ENCODE assay signal across 8 cellular contexts in genomic region chr1:169107673-169108160, GRCh38. TPM values are rescaled to one million over a fixed set of nuclear protein-coding genes. Genes with fewer than 3 reads are reported as not detected.
DNase-seq lines count a peak whose midpoint lies in the region; ATAC-seq and TF ChIP-seq lines count a peak whose summit lies in the region.

No MANE protein-coding gene starts in this region.

- H3K4me1 ChIP-seq in foreskin keratinocyte (peaks cover 31% of the 10 kb centered on the region), rectal smooth muscle tissue (ENCODE audit: control insufficient read depth, insufficient read depth, low read length) (peaks cover 31% of the 10 kb centered on the region)

- peaks cover 5% of the 10 kb centered on the region for H3K36me3 Mint-ChIP-seq in activated CD4-positive, alpha-beta T cell treated with anti-CD3 and anti-CD28 coated beads for 36 hours (ENCODE audit: low read depth)
- H3K36me3 Mint-ChIP-seq in activated CD4-positive, alpha-beta memory T cell treated with anti-CD3 and anti-CD28 coated beads, Interleukin-2, amount 10 ng/mL, durations not matched to agents 7 days and 5 days (ENCODE audit: low read depth): peaks cover 5% of the 10 kb centered on the region

- ATAC-seq in activated CD4-positive, alpha-beta T cell treated with anti-CD3 and anti-CD28 coated beads for 36 hours: peak; percentile 20
- ATAC-seq in foreskin keratinocyte: no peak

- DNase-seq in activated CD4-positive, alpha-beta T cell treated with anti-CD3 and anti-CD28 coated beads for 36 hours: peak; percentile 56
- no peak for DNase-seq in activated CD4-positive, alpha-beta T cell treated with anti-CD3 and anti-CD28 coated beads, Interleukin-2, amount 50 U/mL, for 4 hours
- DNase-seq in activated CD4-positive, alpha-beta memory T cell treated with anti-CD3 and anti-CD28 coated beads, Interleukin-2, amount 10 ng/mL, durations not matched to agents 7 days and 5 days: no peak
- DNase-seq in foreskin keratinocyte (no peak), middle frontal gyrus (ENCODE audit: extremely low spot score, low spot score) (no peak), DMS 273 treated with DMSO at 0.1 percent for 48 hours (lab: John Stamatoyannopoulos, UW) (no peak), AML-193 (lab: John Stamatoyannopoulos, UW) (no peak)

- H3K9me3 Mint-ChIP-seq in activated CD4-positive, alpha-beta T cell treated with anti-CD3 and anti-CD28 coated beads for 36 hours (ENCODE audit: low read depth): no peaks in the 10 kb centered on the region
- no peaks in the 10 kb centered on the region for H3K9me3 Mint-ChIP-seq in activated CD4-positive, alpha-beta memory T cell treated with anti-CD3 and anti-CD28 coated beads, Interleukin-2, amount 10 ng/mL, durations not matched to agents 7 days and 5 days

- intact Hi-C loops in activated CD4-positive, alpha-beta T cell treated with anti-CD3 and anti-CD28 coated beads for 36 hours (cut with DNase I, micrococcal nuclease): loop anchor here (2.0 to 5.0 kb wide), 7 partner anchors 55 to 881 kb away; partner anchors contain the start of genes BLZF1 (in 1 of the 2), NME7 (in 1 of the 2), SFT2D2 (in 1 of the 2) and SLC19A2 (in 1 of the 2)

- peak overlapping the region; percentile 78 for H3K4me3 Mint-ChIP-seq in activated CD4-positive, alpha-beta T cell treated with anti-CD3 and anti-CD28 coated beads for 36 hours
- peak overlapping the region; percentile 74 for H3K4me3 Mint-ChIP-seq in activated CD4-positive, alpha-beta memory T cell treated with anti-CD3 and anti-CD28 coated beads, Interleukin-2, amount 10 ng/mL, durations not matched to agents 7 days and 5 days

- TF ChIP-seq CTCF in foreskin keratinocyte (conservative IDR thresholded peaks at IDR 0.05): no peak

- POLR2A ChIA-PET in activated CD4-positive, alpha-beta T cell treated with anti-CD3 and anti-CD28 coated beads for 36 hours (lab: Charles Lee): interaction anchor here (0.6 to 0.9 kb wide), 3 partner anchors 11 to 376 kb away, joined by 4 to 7 read pairs (median 5); no protein-coding TSS in a partner anchor
- POLR2A ChIA-PET in activated CD4-positive, alpha-beta memory T cell treated with anti-CD3 and anti-CD28 coated beads, Interleukin-2, amount 10 ng/mL, durations not matched to agents 7 days and 5 days (lab: Charles Lee): interaction anchor here (0.6 to 0.7 kb wide), 2 partner anchors 204 to 1023 kb away, joined by 3 read pairs; no protein-coding TSS in a partner anchor

- H3K27me3 Mint-ChIP-seq in activated CD4-positive, alpha-beta T cell treated with anti-CD3 and anti-CD28 coated beads for 36 hours: peaks cover 19% of the 10 kb centered on the region
- peaks cover 20% of the 10 kb centered on the region for H3K27me3 Mint-ChIP-seq in activated CD4-positive, alpha-beta memory T cell treated with anti-CD3 and anti-CD28 coated beads, Interleukin-2, amount 10 ng/mL, durations not matched to agents 7 days and 5 days

- H3K27me3 ChIP-seq in foreskin keratinocyte (peaks cover 25% of the 10 kb centered on the region), rectal smooth muscle tissue (ENCODE audit: control insufficient read depth, insufficient read depth, low read length) (no peaks in the 10 kb centered on the region)

- H3K9ac ChIP-seq in rectal smooth muscle tissue (ENCODE audit: low read length): peak overlapping the region; percentile 96

- peaks cover 42% of the 10 kb centered on the region for H3K4me1 Mint-ChIP-seq in activated CD4-positive, alpha-beta T cell treated with anti-CD3 and anti-CD28 coated beads for 36 hours
- peaks cover 34% of the 10 kb centered on the region for H3K4me1 Mint-ChIP-seq in activated CD4-positive, alpha-beta memory T cell treated with anti-CD3 and anti-CD28 coated beads, Interleukin-2, amount 10 ng/mL, durations not matched to agents 7 days and 5 days

- H3K27ac Mint-ChIP-seq in activated CD4-positive, alpha-beta T cell treated with anti-CD3 and anti-CD28 coated beads for 36 hours: peak overlapping the region; percentile 63
- peak overlapping the region; percentile 36 for H3K27ac Mint-ChIP-seq in activated CD4-positive, alpha-beta memory T cell treated with anti-CD3 and anti-CD28 coated beads, Interleukin-2, amount 10 ng/mL, durations not matched to agents 7 days and 5 days

- H3K4me3 ChIP-seq in rectal smooth muscle tissue (ENCODE audit: low read length): peak overlapping the region; percentile 96

- H3K27ac ChIP-seq in foreskin keratinocyte (peak overlapping the region; percentile 56), rectal smooth muscle tissue (ENCODE audit: low read depth, low read length) (peak overlapping the region; percentile 94)

- CTCF ChIA-PET in activated CD4-positive, alpha-beta T cell treated with anti-CD3 and anti-CD28 coated beads for 36 hours (lab: Charles Lee): interaction anchor here (0.7 to 1.2 kb wide), 7 partner anchors 12 to 554 kb away, joined by 3 to 5 read pairs (median 3); no protein-coding TSS in a partner anchor
- CTCF ChIA-PET in activated CD4-positive, alpha-beta memory T cell treated with anti-CD3 and anti-CD28 coated beads, Interleukin-2, amount 10 ng/mL, durations not matched to agents 7 days and 5 days (lab: Charles Lee): interaction anchor here (1.3 kb wide), 1 partner anchor 241 kb away, joined by 4 read pairs; no protein-coding TSS in a partner anchor

- H3K36me3 ChIP-seq in rectal smooth muscle tissue (ENCODE audit: control insufficient read depth, insufficient read depth, low read length): peaks cover 11% of the 10 kb centered on the region

RNA-seq across cellular contexts. Expression of gene ATP1B1, which starts 1.2 kb away (rescaled TPM):
- total RNA-seq in activated CD4-positive, alpha-beta T cell treated with anti-CD3 and anti-CD28 coated beads for 36 hours: 1 to 10 TPM; 2.9 to 3.3 TPM
- 1 to 10 TPM; 3.1 to 3.5 TPM for total RNA-seq in activated CD4-positive, alpha-beta memory T cell treated with anti-CD3 and anti-CD28 coated beads, Interleukin-2, amount 10 ng/mL, durations not matched to agents 7 days and 5 days
- 35.8 and 36.3 TPM in 2 replicates for total RNA-seq in foreskin keratinocyte
- 18.8 and 20.0 TPM in 2 replicates for polyA plus RNA-seq in foreskin keratinocyte
